In the genomic region with DNA sequence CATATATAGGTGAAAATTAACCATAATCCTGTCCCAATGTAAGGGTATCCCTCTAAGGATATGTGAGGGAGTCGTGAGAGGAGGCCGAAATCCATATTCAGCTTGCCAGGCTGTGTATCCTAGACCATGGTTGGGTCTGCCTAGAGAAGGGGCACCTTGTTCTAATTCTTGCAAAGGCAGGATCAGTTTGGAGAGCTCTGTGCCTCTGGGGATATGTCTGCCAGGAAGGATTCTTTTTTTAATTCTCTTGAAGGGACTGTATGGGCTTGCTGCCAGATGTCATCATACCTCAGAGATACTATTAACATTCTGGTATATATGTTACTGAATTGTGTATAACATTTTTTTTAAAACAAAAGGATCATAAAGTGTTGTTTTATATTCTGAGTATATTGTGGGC, we compare ENCODE assay signal across 8 cellular contexts. TPM values are rescaled to one million over a fixed set of nuclear protein-coding genes. Genes with fewer than 3 reads are reported as not detected.
DNase-seq lines count a peak whose midpoint lies in the region; ATAC-seq, FAIRE-seq and TF ChIP-seq lines count a peak whose summit lies in the region.

No MANE protein-coding gene starts in this region.

- no peak for TF ChIP-seq CTCF in Caco-2 (IDR thresholded peaks at IDR 0.05; ENCODE audit: insufficient read depth in 1 of 2, low read depth in 1 of 2, low read length in 1 of 2, severe bottlenecking in 1 of 2, unreplicated experiment in 1 of 2)
- TF ChIP-seq CTCF in KMS-11 (conservative IDR thresholded peaks at IDR 0.05; ENCODE audit: low read depth, low read length) = no peak
- no peak for TF ChIP-seq CTCF in astrocyte of the cerebellum (IDR thresholded peaks at IDR 0.05; ENCODE audit: low read depth, low read length, missing control alignments)
- no peak for TF ChIP-seq CTCF in body of pancreas (IDR thresholded peaks at IDR 0.05)

- H3K4me1 ChIP-seq in Caco-2 (peaks cover 24% of the 10 kb centered on the region; the same call in 1 of the 2 replicates), KMS-11 (ENCODE audit: low read depth, poor library complexity, severe bottlenecking) (peaks cover 41% of the 10 kb centered on the region), mesodermal cell (ENCODE audit: control insufficient read depth, insufficient read depth, low read length, poor library complexity, severe bottlenecking) (peaks cover 7% of the 10 kb centered on the region), body of pancreas (peaks cover 22% of the 10 kb centered on the region)

- peak overlapping the region; percentile 77 for H3K27ac Mint-ChIP-seq in Caco-2 (ENCODE audit: unreplicated experiment)

- 60% methylated on average over 2 of the region's 2 CpGs; no CpG with 5 or more reads in 1 of the 2 experiments for WGBS in mesodermal cell (ENCODE audit: insufficient coverage in 2 of 2), 2 experiments
- 90% methylated on average over 2 of the region's 2 CpGs for WGBS in body of pancreas, 2 donors

- no peak for DNase-seq in Caco-2
- no peak for DNase-seq in astrocyte of the cerebellum (ENCODE audit: low read depth)
- DNase-seq in NCI-H1436 (lab: John Stamatoyannopoulos, UW) = no peak
- no peak for DNase-seq in DMS53 (lab: John Stamatoyannopoulos, UW)
- no peak for DNase-seq in body of pancreas
- DNase-seq in GM12892 (ENCODE audit: insufficient read length) = no peak

- no peak for ATAC-seq in body of pancreas

- H3K9me3 ChIP-seq in Caco-2 (no peaks in the 10 kb centered on the region), mesodermal cell (ENCODE audit: control insufficient read depth, low read length) (no peaks in the 10 kb centered on the region), body of pancreas (no peaks in the 10 kb centered on the region)

- POLR2A ChIA-PET in Caco-2 (lab: Charles Lee) = interaction anchor here (0.6 to 1.4 kb wide), 2 partner anchors 16 to 151 kb away, joined by 3 to 4 read pairs; no protein-coding TSS in a partner anchor

- peaks cover 6% of the 10 kb centered on the region for H3K4me1 Mint-ChIP-seq in Caco-2 (ENCODE audit: low read depth, unreplicated experiment)

- H3K27me3 ChIP-seq in Caco-2 (replicated peaks; ENCODE audit: control insufficient read depth, insufficient read depth, low read length) (no peaks in the 10 kb centered on the region), KMS-11 (ENCODE audit: insufficient read depth, low read depth) (no peaks in the 10 kb centered on the region), body of pancreas (no peaks in the 10 kb centered on the region)

- H3K36me3 Mint-ChIP-seq in Caco-2 (ENCODE audit: insufficient read depth, unreplicated experiment) = peaks cover 25% of the 10 kb centered on the region

- peak overlapping the region; percentile 92 for H3K4me3 ChIP-seq in Caco-2 (ENCODE audit: low read depth, low read length)
- peak overlapping the region; percentile 40 for H3K4me3 ChIP-seq in KMS-11 (IDR thresholded peaks at IDR 0.05; ENCODE audit: insufficient read depth, low read depth, low read length)
- peak overlapping the region; percentile 67 for H3K4me3 ChIP-seq in astrocyte of the cerebellum (ENCODE audit: low read depth, low read length)
- peak overlapping the region; percentile 85 for H3K4me3 ChIP-seq in mesodermal cell (ENCODE audit: extremely low read depth, insufficient read depth, low read length, poor library complexity, severe bottlenecking)
- H3K4me3 ChIP-seq in body of pancreas = no peak overlapping the region

- no peak overlapping the region for H2AFZ ChIP-seq in KMS-11 (ENCODE audit: low read depth)

- no peak for FAIRE-seq in GM12892 (lab: Jason Lieb, UNC)

- H3K27ac ChIP-seq in KMS-11 (peak overlapping the region; percentile 94; the same call in 1 of the 2 replicates), mesodermal cell (ENCODE audit: low read depth, low read length, severe bottlenecking) (no peak overlapping the region), body of pancreas (peak overlapping the region in 1 of 4 donors; percentile 4)

- H3K36me3 ChIP-seq in Caco-2 (ENCODE audit: control insufficient read depth, insufficient read depth, low read length) (no peaks in the 10 kb centered on the region), KMS-11 (ENCODE audit: insufficient read depth) (no peaks in the 10 kb centered on the region; the same call in 1 of the 2 replicates), mesodermal cell (ENCODE audit: control insufficient read depth, insufficient read depth, low read length) (peaks cover 25% of the 10 kb centered on the region), body of pancreas (replicated peaks in 1 of 2; ENCODE audit: insufficient read depth in 1 of 2, low read depth in 2 of 2) (no peaks in the 10 kb centered on the region)

- peak overlapping the region; percentile 90 for H3K9ac ChIP-seq in KMS-11

- H3K4me3 Mint-ChIP-seq in Caco-2 (ENCODE audit: unreplicated experiment) = peak overlapping the region; percentile 93

- TF ChIP-seq POLR2A in body of pancreas (IDR thresholded peaks at IDR 0.05) (no peak), GM12892 (IDR thresholded peaks at IDR 0.05; ENCODE audit: low read depth, low read length) (no peak)

- no peaks in the 10 kb centered on the region for H3K27me3 Mint-ChIP-seq in Caco-2 (ENCODE audit: insufficient read depth, unreplicated experiment)

- H3K9me3 Mint-ChIP-seq in Caco-2 (ENCODE audit: unreplicated experiment) = no peaks in the 10 kb centered on the region

- in situ Hi-C loops in astrocyte of the cerebellum (cut with HindIII; ENCODE audit: low sequenced_read_pairs) = loop anchor here (25.0 kb wide), 1 partner anchor 292 kb away; no protein-coding TSS in a partner anchor

- no TSS peak for BruUV-seq in Caco-2 (replicated peaks; lab: Mats Ljungman, UMichigan)

- CTCF ChIA-PET in Caco-2 (lab: Charles Lee) = no interaction called here

- H4K20me1 ChIP-seq in KMS-11 (ENCODE audit: insufficient read depth) = peaks cover 39% of the 10 kb centered on the region; the same call in 1 of the 2 replicates

- peaks cover 68% of the 10 kb centered on the region for H3K79me2 ChIP-seq in KMS-11 (ENCODE audit: insufficient read depth, low read depth)

- H3K4me2 ChIP-seq in KMS-11 = peak overlapping the region; percentile 84

- intact Hi-C loops in Caco-2 (cut with micrococcal nuclease; ENCODE audit: unreplicated experiment) (no loop called here), body of pancreas (cut with DNase I) (no loop called here)

RNA-seq across cellular contexts. Expression of a gene that starts 2.4 kb away (rescaled TPM):
- total RNA-seq in Caco-2 (2022) = 155 and 189 TPM in 2 replicates
- 227 TPM for polyA plus RNA-seq in mesodermal cell (2013, experiment 1 of 2)
- 205 TPM for polyA plus RNA-seq in mesodermal cell (2013, experiment 2 of 2)
- 10 to 100 TPM; 13.2 to 28.0 TPM for total RNA-seq in body of pancreas
- polyA plus RNA-seq in GM12892 (2012; ENCODE audit: missing spikeins) = 95.6 TPM

Comparison
In these comparisons a context has a peak if more than half of its experiments do, and no peak if none do; other contexts are left out.
1. H3K4me3 ChIP-seq: peak in Caco-2 (single experiment), KMS-11 (single experiment), astrocyte of the cerebellum (single experiment) and mesodermal cell (single experiment); none in body of pancreas (0 of 2).